8 cellular contexts compared by ENCODE assay signal in genomic region chr17:39676198-39676819, GRCh38. TPM values are rescaled to one million over a fixed set of nuclear protein-coding genes. Genes with fewer than 3 reads are reported as not detected.
DNase-seq lines count a peak whose midpoint lies in the region; ATAC-seq and TF ChIP-seq lines count a peak whose summit lies in the region.

No MANE protein-coding gene starts in this region.

- peaks cover 4% of the 10 kb centered on the region for H3K27me3 Mint-ChIP-seq in chondrocyte (ENCODE audit: low read depth)

- DNase-seq in BE2C (peak; percentile 40), Peyer's patch (peak; percentile 59 to 81 (median 78)), chondrocyte (ENCODE audit: low spot score) (no peak), gastrocnemius medialis (peak; percentile 66 to 85), dermis blood vessel endothelial cell (no peak)

- H3K27ac ChIP-seq in Peyer's patch: peak overlapping the region; percentile 14 to 55 (median 30)
- peak overlapping the region; percentile 92 to 97 (median 94) for H3K27ac ChIP-seq in gastrocnemius medialis

- H3K4me1 ChIP-seq in BE2C: no peaks in the 10 kb centered on the region
- H3K4me1 ChIP-seq in Peyer's patch: peaks cover 9 to 54% (median 16%) of the 10 kb centered on the region in 4 donors
- H3K4me1 ChIP-seq in gastrocnemius medialis: peaks cover 47 to 55% of the 10 kb centered on the region in 2 donors

- TF ChIP-seq CTCF in BE2C (IDR thresholded peaks at IDR 0.05; ENCODE audit: low read depth, low read length) (no peak), Peyer's patch (IDR thresholded peaks at IDR 0.05) (no peak), chondrocyte (IDR thresholded peaks at IDR 0.05) (no peak), gastrocnemius medialis (IDR thresholded peaks at IDR 0.05 in 4 of 5, conservative IDR thresholded peaks at IDR 0.05 in 1 of 5) (no peak)

- peaks cover 47% of the 10 kb centered on the region for H3K4me1 Mint-ChIP-seq in chondrocyte (ENCODE audit: low read depth)

- H3K9me3 Mint-ChIP-seq in chondrocyte (ENCODE audit: low read depth): no peaks in the 10 kb centered on the region

- H3K4me3 Mint-ChIP-seq in chondrocyte (ENCODE audit: unreplicated experiment): peak overlapping the region; percentile 22

- no peak for TF ChIP-seq POLR2A in Peyer's patch (IDR thresholded peaks at IDR 0.05)
- no peak for TF ChIP-seq POLR2A in gastrocnemius medialis (IDR thresholded peaks at IDR 0.05)

- peaks cover 2% of the 10 kb centered on the region for H3K36me3 Mint-ChIP-seq in chondrocyte (ENCODE audit: low read depth)

- H3K9me3 ChIP-seq in BE2C (no peaks in the 10 kb centered on the region), Peyer's patch (no peaks in the 10 kb centered on the region), gastrocnemius medialis (no peaks in the 10 kb centered on the region)

- no peaks in the 10 kb centered on the region for H3K27me3 ChIP-seq in BE2C
- no peaks in the 10 kb centered on the region for H3K27me3 ChIP-seq in Peyer's patch
- H3K27me3 ChIP-seq in gastrocnemius medialis: no peaks in the 10 kb centered on the region

- no peaks in the 10 kb centered on the region for H3K36me3 ChIP-seq in BE2C
- H3K36me3 ChIP-seq in Peyer's patch: peaks cover 0 to 3% (median 0%) of the 10 kb centered on the region in 3 donors
- no peaks in the 10 kb centered on the region for H3K36me3 ChIP-seq in gastrocnemius medialis

- peak overlapping the region; percentile 86 for H3K27ac Mint-ChIP-seq in chondrocyte (ENCODE audit: unreplicated experiment)

- in situ Hi-C loops in gastrocnemius medialis (cut with MboI; ENCODE audit: low sequenced_read_pairs in 4 of 4): no loop called here

- ATAC-seq in GM21381 (IDR thresholded peaks at IDR 0.05; ENCODE audit: unreplicated experiment): peak; percentile 45
- ATAC-seq in gastrocnemius medialis: peak; percentile 14 to 45
- ATAC-seq in HG02852 (IDR thresholded peaks at IDR 0.05; ENCODE audit: unreplicated experiment): no peak
- ATAC-seq in HG03342 (IDR thresholded peaks at IDR 0.05; ENCODE audit: unreplicated experiment): no peak

- H3K4me3 ChIP-seq in BE2C (ENCODE audit: low read depth, low read length) (no peak overlapping the region), Peyer's patch (no peak overlapping the region), gastrocnemius medialis (no peak overlapping the region)

- intact Hi-C loops in gastrocnemius medialis (cut with DNase I; ENCODE audit: low total_unique reads): loop anchor here (5.0 kb wide), 2 partner anchors 56 to 251 kb away; partner anchors contain the start of genes LRRC3C, MIEN1 and ORMDL3

RNA-seq across cellular contexts. Expression of gene PNMT, which starts 8.1 kb away (rescaled TPM):
- 2.8 TPM for polyA plus RNA-seq in BE2C (2012; ENCODE audit: insufficient read depth, insufficient read length, low read depth)
- total RNA-seq in Peyer's patch: 10 to 100 TPM in 1 of 4 donors, 1 to 10 TPM in 3; 1.4 to 28.1 (median 1.8) TPM
- total RNA-seq in chondrocyte: 0.22 to 2.7 TPM (median 0.46 TPM) in 3 replicates
- 10 to 100 TPM in 1 of 4 donors, 1 to 10 TPM in 3; 2.0 to 11.8 (median 7.1) TPM for total RNA-seq in gastrocnemius medialis
- 1.2 and 1.7 TPM in 2 replicates for total RNA-seq in dermis blood vessel endothelial cell

RNA-seq across cellular contexts. Expression of gene TCAP, which starts 11.2 kb away (rescaled TPM):
- polyA plus RNA-seq in BE2C (2012; ENCODE audit: insufficient read depth, insufficient read length, low read depth): 4.4 TPM
- total RNA-seq in Peyer's patch (1 to 10 TPM in 2 of 4 donors, under 1 TPM in 1, not detected in 1; 0.53 to 1.9 (median 1.1) TPM), chondrocyte (0.64 to 1.3 TPM (median 0.77 TPM) in 3 replicates), gastrocnemius medialis (1,000 to 10,000 TPM; 1,768 to 3,088 (median 2,493) TPM), dermis blood vessel endothelial cell (0.60 and 0.68 TPM in 2 replicates)

RNA-seq across cellular contexts. Expression of gene PGAP3, which starts 11.5 kb away (rescaled TPM):
- 30.5 TPM for polyA plus RNA-seq in BE2C (2012; ENCODE audit: insufficient read depth, insufficient read length, low read depth)
- 10 to 100 TPM; 15.7 to 72.3 (median 65.1) TPM for total RNA-seq in Peyer's patch
- 20.2 to 38.1 TPM (median 24.9 TPM) in 3 replicates for total RNA-seq in chondrocyte
- 1 to 10 TPM; 4.3 to 9.5 (median 6.1) TPM for total RNA-seq in gastrocnemius medialis
- 4.0 and 5.4 TPM in 2 replicates for total RNA-seq in dermis blood vessel endothelial cell

RNA-seq across cellular contexts. Expression of gene ERBB2, which starts 23.6 kb away (rescaled TPM):
- 2.5 TPM for polyA plus RNA-seq in BE2C (2012; ENCODE audit: insufficient read depth, insufficient read length, low read depth)
- total RNA-seq in Peyer's patch (100 to 1,000 TPM; 104 to 339 (median 247) TPM), chondrocyte (86.0 to 94.3 TPM (median 90.5 TPM) in 3 replicates), gastrocnemius medialis (10 to 100 TPM in 3 of 4 donors, 1 to 10 TPM in 1; 6.0 to 26.4 (median 15.3) TPM), dermis blood vessel endothelial cell (3.4 and 4.4 TPM in 2 replicates)

RNA-seq across cellular contexts. Expression of gene STARD3, which starts 39.4 kb away (rescaled TPM):
- polyA plus RNA-seq in BE2C (2012; ENCODE audit: insufficient read depth, insufficient read length, low read depth): 136 TPM
- total RNA-seq in Peyer's patch: 100 to 1,000 TPM; 102 to 212 (median 145) TPM
- 39.8 to 49.6 TPM (median 42.3 TPM) in 3 replicates for total RNA-seq in chondrocyte
- 10 to 100 TPM; 31.0 to 41.7 (median 41.0) TPM for total RNA-seq in gastrocnemius medialis
- total RNA-seq in dermis blood vessel endothelial cell: 46.6 and 73.2 TPM in 2 replicates

Comparison
In these comparisons a context has a peak if more than half of its experiments do, and no peak if none do; other contexts are left out.
1. DNase-seq: peak in BE2C (single experiment), Peyer's patch (3 of 3) and gastrocnemius medialis (2 of 2); none in chondrocyte (single experiment) and dermis blood vessel endothelial cell (single experiment).
2. ATAC-seq: peak in GM21381 (single experiment) and gastrocnemius medialis (2 of 2); none in HG02852 (single experiment) and HG03342 (single experiment).
3. RNA of gene TCAP, which starts 11.2 kb away (total RNA-seq): 1,768 to 3,088 TPM in gastrocnemius medialis; 0.53 to 1.9 TPM in Peyer's patch, 0.64 to 1.3 TPM in chondrocyte and 0.60 to 0.68 TPM in dermis blood vessel endothelial cell; every median in the first group is over 100 times any median in the second.